ENCODE assay signal across 22 cellular contexts in genomic region chr4:41472098-41472497, GRCh38.
A peak's percentile ranks its signal among the peaks of the same experiment; 100 is the strongest.
DNase-seq lines count a peak whose midpoint lies in the region; ATAC-seq and TF ChIP-seq lines count a peak whose summit lies in the region.
"Had no signal": no experiment of that assay in that cellular context is flagged by ENCODE, and none has a peak within 500 bp of the region (broad histone marks: within the 10 kb centered on the region; RNA-seq: fewer than 3 reads in every experiment).

No MANE protein-coding gene starts in this region.

- no peak for TF ChIP-seq CTCF in MCF 10A (IDR thresholded peaks at IDR 0.05; ENCODE audit: unreplicated experiment)
- no peak for TF ChIP-seq CTCF in mammary epithelial cell (conservative IDR thresholded peaks at IDR 0.05 in 1 of 2, IDR thresholded peaks at IDR 0.05 in 1 of 2; ENCODE audit: extremely low read depth in 1 of 2, insufficient read depth in 1 of 2, low read depth in 1 of 2, low read length in 2 of 2)
- no peak for TF ChIP-seq CTCF in esophagus squamous epithelium (IDR thresholded peaks at IDR 0.05)

- BruUV-seq in MCF 10A (replicated peaks; lab: Mats Ljungman, UMichigan) = no TSS peak
- no TSS peak for BruUV-seq in mammary epithelial cell (replicated peaks; lab: Mats Ljungman, UMichigan)

- intact Hi-C loops in MCF 10A (cut with micrococcal nuclease) (no loop called here), mammary epithelial cell (cut with micrococcal nuclease) (no loop called here), esophagus squamous epithelium (cut with DNase I) (no loop called here)

- H3K36me3 Mint-ChIP-seq in MCF 10A (ENCODE audit: insufficient read depth, unreplicated experiment) = no peaks in the 10 kb centered on the region
- H3K36me3 Mint-ChIP-seq: CD8-positive, alpha-beta T cell had no signal

- CTCF ChIA-PET in MCF 10A (lab: Yijun Ruan, JAX) = no interaction called here
- CTCF ChIA-PET in mammary epithelial cell (lab: Charles Lee; ENCODE audit: low non-redundant PET) = no interaction called here

- H3K4me3 Mint-ChIP-seq in MCF 10A (ENCODE audit: unreplicated experiment) = no peak overlapping the region
- H3K4me3 Mint-ChIP-seq: CD8-positive, alpha-beta T cell had no signal

- H3K4me1 Mint-ChIP-seq in MCF 10A (ENCODE audit: insufficient read depth, unreplicated experiment) = peaks cover 30% of the 10 kb centered on the region

- WGBS in mammary epithelial cell (ENCODE audit: low coverage, missing lambda C conversion rate) = 56% methylated on average over 3 of the region's 6 CpGs
- 35 to 57% methylated on average over 6 of the region's 6 CpGs for WGBS in esophagus squamous epithelium, 2 donors

- H3K36me3 ChIP-seq in mammary epithelial cell (ENCODE audit: insufficient read depth, low read length) (no peaks in the 10 kb centered on the region), esophagus squamous epithelium (no peaks in the 10 kb centered on the region), skeletal muscle tissue (ENCODE audit: control insufficient read depth in 3 of 3, insufficient read depth in 3 of 3, low read length in 3 of 3) (no peaks in the 10 kb centered on the region)
- H3K36me3 ChIP-seq: BLaER1 treated with 17β-estradiol and CSF1 and Interleukin-3, amounts not matched to agents 10 nM and 100 nM; Peyer's patch had no signal

- no peak for TF ChIP-seq POLR2A in esophagus squamous epithelium (IDR thresholded peaks at IDR 0.05)

- H4K20me1 ChIP-seq in mammary epithelial cell (ENCODE audit: insufficient read depth, low read length) = no peaks in the 10 kb centered on the region
- H4K20me1 ChIP-seq: BLaER1 treated with 17β-estradiol and CSF1 and Interleukin-3, amounts not matched to agents 10 nM and 100 nM had no signal

- H3K79me2 ChIP-seq in mammary epithelial cell (ENCODE audit: insufficient read depth, low read length) = no peaks in the 10 kb centered on the region

- no peaks in the 10 kb centered on the region for H3K9me3 ChIP-seq in mammary epithelial cell (replicated peaks; ENCODE audit: insufficient read depth, low read length)
- no peaks in the 10 kb centered on the region for H3K9me3 ChIP-seq in esophagus squamous epithelium
- H3K9me3 ChIP-seq in skeletal muscle tissue (ENCODE audit: control insufficient read depth in 3 of 3, low read length in 3 of 3) = no peaks in the 10 kb centered on the region
- H3K9me3 ChIP-seq: BLaER1 treated with 17β-estradiol and CSF1 and Interleukin-3, amounts not matched to agents 10 nM and 100 nM; Peyer's patch had no signal

- no peak for DNase-seq in MCF 10A (ENCODE audit: unreplicated experiment)
- no peak for DNase-seq in mammary epithelial cell
- no peak for DNase-seq in esophagus squamous epithelium (lab: John Stamatoyannopoulos, UW)
- no peak for DNase-seq in NCI-H1105 (lab: John Stamatoyannopoulos, UW)
- no peak for DNase-seq in NCI-H1436 treated with DMSO at 0.1 percent for 48 hours (lab: John Stamatoyannopoulos, UW)
- DNase-seq: CD8-positive, alpha-beta T cell; DMS153; MM.1S; NCI-H1092; NCI-H2029 treated with DMSO at 0.1 percent for 48 hours; NCI-H226; NCI-H524; NCI-H82; Peyer's patch had no signal

- H3K4me3 ChIP-seq in mammary epithelial cell (replicated peaks in 1 of 3; ENCODE audit: insufficient read depth in 1 of 3, low read depth in 2 of 3, low read length in 3 of 3) = no peak overlapping the region
- H3K4me3 ChIP-seq in esophagus squamous epithelium = no peak overlapping the region
- H3K4me3 ChIP-seq in skeletal muscle tissue (ENCODE audit: low read length in 3 of 3) = peak overlapping the region in 2 of 3 donors; percentile 34 to 48
- H3K4me3 ChIP-seq: BLaER1 treated with 17β-estradiol and CSF1 and Interleukin-3, amounts not matched to agents 10 nM and 100 nM; K562; Peyer's patch had no signal

- dilution Hi-C loops in mammary epithelial cell (cut with HindIII; ENCODE audit: low sequenced_read_pairs) = no loop called here

- no peak overlapping the region for H2AFZ ChIP-seq in mammary epithelial cell (ENCODE audit: low read depth, low read length)

- H3K9me3 Mint-ChIP-seq in MCF 10A (ENCODE audit: unreplicated experiment) = no peaks in the 10 kb centered on the region
- H3K9me3 Mint-ChIP-seq: CD8-positive, alpha-beta T cell had no signal

- in situ Hi-C loops in mammary epithelial cell (cut with MboI; ENCODE audit: low sequenced_read_pairs in 2 of 2) = no loop called here

- peak overlapping the region; percentile 17 for H3K27ac Mint-ChIP-seq in MCF 10A (ENCODE audit: low read depth, unreplicated experiment)
- H3K27ac Mint-ChIP-seq: CD8-positive, alpha-beta T cell had no signal

- no peak overlapping the region for H3K4me2 ChIP-seq in mammary epithelial cell (ENCODE audit: insufficient read depth, low read depth, low read length)
- H3K4me2 ChIP-seq: BLaER1 treated with 17β-estradiol and CSF1 and Interleukin-3, amounts not matched to agents 10 nM and 100 nM had no signal

- no peaks in the 10 kb centered on the region for H3K27me3 Mint-ChIP-seq in MCF 10A (ENCODE audit: insufficient read depth, unreplicated experiment)

- H3K27me3 ChIP-seq in mammary epithelial cell (ENCODE audit: insufficient read depth, low read length) (no peaks in the 10 kb centered on the region), esophagus squamous epithelium (no peaks in the 10 kb centered on the region), skeletal muscle tissue (ENCODE audit: control insufficient read depth in 3 of 3, insufficient read depth in 3 of 3, low read length in 3 of 3) (no peaks in the 10 kb centered on the region)
- H3K27me3 ChIP-seq: BLaER1 treated with 17β-estradiol and CSF1 and Interleukin-3, amounts not matched to agents 10 nM and 100 nM; Peyer's patch had no signal

- H3K27ac ChIP-seq in mammary epithelial cell (ENCODE audit: insufficient read depth, low read depth, low read length) (no peak overlapping the region), esophagus squamous epithelium (peak overlapping the region in 3 of 4 donors; percentile 16 to 74 (median 53)), skeletal muscle tissue (ENCODE audit: low read depth, low read length) (peak overlapping the region; percentile 60)
- H3K27ac ChIP-seq: 22Rv1; BLaER1 treated with 17β-estradiol and CSF1 and Interleukin-3, amounts not matched to agents 10 nM and 100 nM; Peyer's patch had no signal

- H3K9ac ChIP-seq in mammary epithelial cell (ENCODE audit: insufficient read depth, low read length) (no peak overlapping the region), skeletal muscle tissue (ENCODE audit: low read depth in 1 of 3, low read length in 3 of 3) (no peak overlapping the region)
- H3K9ac ChIP-seq: BLaER1 treated with 17β-estradiol and CSF1 and Interleukin-3, amounts not matched to agents 10 nM and 100 nM had no signal

- no peaks in the 10 kb centered on the region for H3K4me1 ChIP-seq in mammary epithelial cell (ENCODE audit: insufficient read depth, low read length)
- H3K4me1 ChIP-seq in esophagus squamous epithelium = peaks cover 3 to 56% (median 13%) of the 10 kb centered on the region in 3 donors
- peaks cover 8 to 59% (median 37%) of the 10 kb centered on the region in 3 donors for H3K4me1 ChIP-seq in skeletal muscle tissue (ENCODE audit: control insufficient read depth in 3 of 3, insufficient read depth in 3 of 3, low read length in 3 of 3)
- H3K4me1 ChIP-seq: BLaER1 treated with 17β-estradiol and CSF1 and Interleukin-3, amounts not matched to agents 10 nM and 100 nM; Peyer's patch had no signal

- POLR2A ChIA-PET in MCF 10A (lab: Yijun Ruan, JAX) = interaction anchor here (1.4 kb wide), 1 partner anchor 110 kb away, joined by 3 read pairs; no protein-coding TSS in a partner anchor

- no peak for ATAC-seq in GM18498 (IDR thresholded peaks at IDR 0.05; ENCODE audit: unreplicated experiment)
- no peak for ATAC-seq in HG02678 (IDR thresholded peaks at IDR 0.05; ENCODE audit: unreplicated experiment)
- ATAC-seq: CD8-positive, alpha-beta T cell; HCT116; HepG2; K562 had no signal

Comparison
In these comparisons a context has a peak if more than half of its experiments do, and no peak if none do; other contexts are left out.
1. H3K4me3 ChIP-seq: peak in skeletal muscle tissue (2 of 3); none in mammary epithelial cell (0 of 3) and esophagus squamous epithelium (0 of 4).